ENCODE assay signal across 20 cellular contexts in genomic region chr12:19561411-19561961, GRCh38.
"Had no signal": no experiment of that assay in that cellular context is flagged by ENCODE, and none has a peak within 500 bp of the region (broad histone marks: within the 10 kb centered on the region; RNA-seq: fewer than 3 reads in every experiment).

No MANE protein-coding gene starts in this region.

- H3K4me1 ChIP-seq: gastroesophageal sphincter, left lung had no signal

- H3K36me3 ChIP-seq: gastroesophageal sphincter, left lung, suprapubic skin had no signal

- H3K9me3 ChIP-seq: gastroesophageal sphincter, left lung, mucosa of descending colon, suprapubic skin had no signal

- H3K27me3 ChIP-seq: gastroesophageal sphincter, left lung, suprapubic skin had no signal

- H3K4me3 Mint-ChIP-seq: activated naive CD8-positive, alpha-beta T cell; activated T-cell treated with anti-CD3 and anti-CD28 coated beads, Interleukin-2, amount 50 U/mL, for 4 hours; brain; naive thymus-derived CD4-positive, alpha-beta T cell; stimulated activated naive CD8-positive, alpha-beta T cell treated with anti-CD3 and anti-CD28 coated beads, Interleukin-15, Interleukin-2, amounts not matched to agents 100 ng/mL and 50 ng/mL, for 24 hours; type B pancreatic cell had no signal

- DNase-seq: activated CD4-positive, alpha-beta T cell treated with anti-CD3 and anti-CD28 coated beads for 1 hour; activated CD4-positive, alpha-beta T cell treated with anti-CD3 and anti-CD28 coated beads, Interleukin-2, amount 50 U/mL, for 4 hours; activated gamma-delta T cell; activated T-cell treated with anti-CD3 and anti-CD28 coated beads, Interleukin-2, amount 50 U/mL, for 4 hours; amniotic stem cell; cerebellar nuclear complex; dermis blood vessel endothelial cell; left lung; mucosa of descending colon; naive thymus-derived CD4-positive, alpha-beta T cell; retina; stimulated activated CD4-positive, alpha-beta T cell treated with anti-CD3 and anti-CD28 coated beads, Interleukin-4, amount 100 ng/mL, for 4 hours; stimulated activated CD8-positive, alpha-beta memory T cell treated with anti-CD3 and anti-CD28 coated beads, Interleukin-4, amount 100 ng/mL, for 48 hours; T-helper 9 cell had no signal

- ATAC-seq: activated T-cell treated with anti-CD3 and anti-CD28 coated beads, Interleukin-2, amount 50 U/mL, for 4 hours; gastroesophageal sphincter; left lung; mucosa of descending colon; naive thymus-derived CD4-positive, alpha-beta T cell had no signal

- H3K4me3 ChIP-seq: gastroesophageal sphincter, left lung, mucosa of descending colon, suprapubic skin had no signal

- H3K9me3 Mint-ChIP-seq: type B pancreatic cell had no signal

- H3K27me3 Mint-ChIP-seq: activated naive CD8-positive, alpha-beta T cell; brain; naive thymus-derived CD4-positive, alpha-beta T cell; stimulated activated naive CD8-positive, alpha-beta T cell treated with anti-CD3 and anti-CD28 coated beads, Interleukin-15, Interleukin-2, amounts not matched to agents 100 ng/mL and 50 ng/mL, for 24 hours; type B pancreatic cell had no signal

- H3K27ac ChIP-seq: gastroesophageal sphincter, left lung, suprapubic skin had no signal

- H3K27ac Mint-ChIP-seq: activated naive CD8-positive, alpha-beta T cell; naive thymus-derived CD4-positive, alpha-beta T cell; stimulated activated naive CD8-positive, alpha-beta T cell treated with anti-CD3 and anti-CD28 coated beads, Interleukin-15, Interleukin-2, amounts not matched to agents 100 ng/mL and 50 ng/mL, for 24 hours; type B pancreatic cell had no signal
